ENCODE assay signal across 23 cellular contexts in genomic region chr12:132736913-132737312, GRCh38.
"Had no signal": no experiment of that assay in that cellular context is flagged by ENCODE, and none has a peak within 500 bp of the region (broad histone marks: within the 10 kb centered on the region; RNA-seq: fewer than 3 reads in every experiment).

No MANE protein-coding gene starts in this region.

- H3K9me3 ChIP-seq: esophagus squamous epithelium, heart right ventricle, stomach, thyroid gland, upper lobe of left lung, vagina had no signal

- H2AFZ ChIP-seq: neural progenitor cell had no signal

- H3K27me3 ChIP-seq: esophagus squamous epithelium, heart right ventricle, neural progenitor cell, stomach, thyroid gland, upper lobe of left lung, vagina had no signal

- H3K9ac ChIP-seq: neural progenitor cell had no signal

- H3K4me3 ChIP-seq: esophagus squamous epithelium, heart right ventricle, neural progenitor cell, stomach, thyroid gland, upper lobe of left lung, vagina had no signal

- H3K27ac ChIP-seq: esophagus squamous epithelium, neural progenitor cell, stomach, thyroid gland, upper lobe of left lung, vagina, VCaP had no signal

- H3K4me1 ChIP-seq: esophagus squamous epithelium, neural progenitor cell, stomach, thyroid gland, upper lobe of left lung, vagina had no signal

- ATAC-seq: activated CD4-positive, CD25-positive, alpha-beta regulatory T cell treated with anti-CD3 and anti-CD28 coated beads, Interleukin-2, amount 50 U/mL, for 24 hours; heart right ventricle; naive thymus-derived CD4-positive, alpha-beta T cell; stimulated activated naive B cell treated with anti-CD40 and anti-IgM and Interleukin-4, amounts not matched to agents 10 μg/mL and 1 μg/mL and 100 μg/mL, for 72 hours had no signal

- H3K4me2 ChIP-seq: neural progenitor cell had no signal

- DNase-seq: activated CD4-positive, alpha-beta T cell treated with anti-CD3 and anti-CD28 coated beads for 48 hours; activated CD4-positive, alpha-beta T cell treated with anti-CD3 and anti-CD28 coated beads, Interleukin-2, amount 50 U/mL, for 48 hours; activated CD8-positive, alpha-beta memory T cell treated with anti-CD3 and anti-CD28 coated beads for 24 hours; activated effector memory CD4-positive, alpha-beta T cell treated with Interleukin-2 at 50 U/mL for 16 hours; activated naive CD4-positive, alpha-beta T cell treated with Interleukin-2 at 50 U/mL for 16 hours; amygdala; central memory CD4-positive, alpha-beta T cell; esophagus squamous epithelium; foreskin melanocyte; heart right ventricle; midbrain; naive thymus-derived CD4-positive, alpha-beta T cell; occipital lobe; stimulated activated CD4-positive, alpha-beta T cell treated with anti-CD3 and anti-CD28 coated beads, Interleukin-15, amount 100 ng/mL, for 24 hours; stimulated activated CD4-positive, alpha-beta T cell treated with anti-CD3 and anti-CD28 coated beads, Interleukin-2, amount 100 ng/mL, for 24 hours; stimulated activated naive B cell treated with anti-CD40 and anti-IgM and Interleukin-4, amounts not matched to agents 10 μg/mL and 1 μg/mL and 100 μg/mL, for 72 hours; stomach; thyroid gland; upper lobe of left lung had no signal
